25 cellular contexts compared by ENCODE assay signal in the genomic region with DNA sequence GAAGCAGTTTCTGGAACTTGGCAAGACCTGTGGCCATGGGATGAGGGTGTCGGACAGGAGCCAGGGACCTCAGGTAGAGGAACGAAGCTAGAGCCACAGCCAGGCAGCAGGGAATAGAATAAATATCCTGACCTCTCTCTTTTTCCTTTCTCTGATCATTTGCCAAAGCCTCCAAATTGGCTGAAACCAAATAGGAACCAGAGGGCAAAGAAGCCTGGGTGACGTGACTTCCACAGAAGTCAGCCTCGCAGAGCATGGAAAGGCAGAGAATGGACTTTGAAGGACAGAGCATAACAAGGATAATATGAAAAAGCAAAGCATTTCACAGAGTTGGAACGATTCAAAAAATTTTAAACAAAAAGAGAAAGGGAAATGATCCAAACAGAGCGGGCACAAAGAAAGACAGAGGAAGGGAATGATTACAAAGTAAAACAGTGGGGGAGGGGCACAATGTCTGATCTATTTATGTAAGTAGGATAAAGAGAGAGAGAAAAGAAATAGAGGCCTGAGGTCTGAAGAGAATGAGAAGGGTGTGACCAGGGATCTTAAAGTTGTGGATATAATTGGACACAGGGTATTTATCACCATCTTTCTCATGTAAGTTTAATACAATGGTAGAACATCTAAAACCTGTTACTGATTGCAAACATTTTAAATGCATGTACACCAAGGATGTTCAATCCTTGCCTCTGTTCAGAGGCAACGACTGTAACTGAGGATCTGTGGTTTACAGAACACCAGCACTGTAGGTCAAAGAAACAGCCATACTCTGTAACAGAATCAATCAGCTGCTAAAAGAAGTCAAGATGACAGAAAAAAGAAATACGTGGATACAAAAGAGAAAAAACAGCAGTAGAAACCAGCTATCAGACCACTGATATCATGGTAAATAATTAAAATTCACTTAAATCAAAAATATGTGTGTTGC. TPM values are rescaled to one million over a fixed set of nuclear protein-coding genes. Genes with fewer than 3 reads are reported as not detected.
DNase-seq lines count a peak whose midpoint lies in the region; ATAC-seq and TF ChIP-seq lines count a peak whose summit lies in the region.
"Had no signal": no experiment of that assay in that cellular context is flagged by ENCODE, and none has a peak within 500 bp of the region (broad histone marks: within the 10 kb centered on the region; RNA-seq: fewer than 3 reads in every experiment).

No MANE protein-coding gene starts in this region.

- H3K9me3 ChIP-seq in left ventricle myocardium inferior (replicated peaks) = no peaks in the 10 kb centered on the region
- no peaks in the 10 kb centered on the region for H3K9me3 ChIP-seq in right atrium auricular region
- H3K9me3 ChIP-seq in uterus = no peaks in the 10 kb centered on the region
- H3K9me3 ChIP-seq: MG63, tibial nerve had no signal

- H3K4me1 ChIP-seq in left ventricle myocardium inferior = peaks cover 18% of the 10 kb centered on the region
- H3K4me1 ChIP-seq in right atrium auricular region = peaks cover 0 to 4% of the 10 kb centered on the region in 2 donors
- H3K4me1 ChIP-seq in uterus = no peaks in the 10 kb centered on the region

- DNase-seq in left ventricle myocardium inferior = no peak
- no peak for DNase-seq in right atrium auricular region (ENCODE audit: low spot score)
- DNase-seq in astrocyte of the hippocampus (ENCODE audit: low read depth, low spot score) = peak; percentile 5
- DNase-seq in lung microvascular endothelial cell (ENCODE audit: low read depth in 2 of 2) = peak; percentile 31 to 75
- no peak for DNase-seq in stimulated activated naive B cell treated with anti-CD40 and anti-IgM and Interleukin-4, amounts not matched to agents 10 μg/mL and 1 μg/mL and 100 μg/mL, for 72 hours
- DNase-seq in NCI-H2171 treated with DMSO at 0.1 percent for 48 hours (lab: John Stamatoyannopoulos, UW) = no peak
- DNase-seq in HT-29 (ENCODE audit: low spot score) = no peak
- no peak for DNase-seq in uterus
- DNase-seq: activated CD4-positive, alpha-beta T cell treated with anti-CD3 and anti-CD28 coated beads for 4 hours; activated CD8-positive, alpha-beta memory T cell treated with anti-CD3 and anti-CD28 coated beads for 24 hours; activated gamma-delta T cell treated with Interleukin-2 at 50 U/mL for 16 hours; CD4-positive, alpha-beta memory T cell; effector memory CD4-positive, alpha-beta T cell; left colon; mesendoderm; naive B cell; NCI-H1105 treated with DMSO at 0.1 percent for 48 hours; NCI-H1930; NCI-H774; occipital lobe; small intestine had no signal

- H3K4me3 ChIP-seq in left ventricle myocardium inferior (no peak overlapping the region), right atrium auricular region (no peak overlapping the region), uterus (no peak overlapping the region)
- H3K4me3 ChIP-seq: GM12878, MG63, tibial nerve had no signal

- TF ChIP-seq POLR2A in uterus (IDR thresholded peaks at IDR 0.05) = no peak

- TF ChIP-seq CTCF in left ventricle myocardium inferior (IDR thresholded peaks at IDR 0.05; ENCODE audit: borderline replicate concordance) (no peak), right atrium auricular region (IDR thresholded peaks at IDR 0.05) (no peak), uterus (IDR thresholded peaks at IDR 0.05) (no peak)

- peaks cover 12 to 41% of the 10 kb centered on the region in 2 donors for H3K36me3 Mint-ChIP-seq in stimulated activated naive B cell treated with anti-CD40 and anti-IgM and Interleukin-4, amounts not matched to agents 10 μg/mL and 1 μg/mL and 100 μg/mL, for 72 hours

- H3K4me3 Mint-ChIP-seq in stimulated activated naive B cell treated with anti-CD40 and anti-IgM and Interleukin-4, amounts not matched to agents 10 μg/mL and 1 μg/mL and 100 μg/mL, for 72 hours = no peak overlapping the region
- H3K4me3 Mint-ChIP-seq: CD4-positive, alpha-beta memory T cell; naive B cell had no signal

- no peaks in the 10 kb centered on the region for H3K27me3 ChIP-seq in left ventricle myocardium inferior (ENCODE audit: low read depth)
- H3K27me3 ChIP-seq in right atrium auricular region = no peaks in the 10 kb centered on the region
- no peaks in the 10 kb centered on the region for H3K27me3 ChIP-seq in uterus
- H3K27me3 ChIP-seq: MG63, tibial nerve had no signal

- no peak for ATAC-seq in stimulated activated naive B cell treated with anti-CD40 and anti-IgM and Interleukin-4, amounts not matched to agents 10 μg/mL and 1 μg/mL and 100 μg/mL, for 72 hours (replicated peaks)
- ATAC-seq: esophagus mucosa, GM12878, left colon had no signal

- H3K4me1 Mint-ChIP-seq in stimulated activated naive B cell treated with anti-CD40 and anti-IgM and Interleukin-4, amounts not matched to agents 10 μg/mL and 1 μg/mL and 100 μg/mL, for 72 hours = peaks cover 12 to 15% of the 10 kb centered on the region in 2 donors

- no peaks in the 10 kb centered on the region for H3K27me3 Mint-ChIP-seq in stimulated activated naive B cell treated with anti-CD40 and anti-IgM and Interleukin-4, amounts not matched to agents 10 μg/mL and 1 μg/mL and 100 μg/mL, for 72 hours
- H3K27me3 Mint-ChIP-seq: CD4-positive, alpha-beta memory T cell; naive B cell had no signal

- H3K9me3 Mint-ChIP-seq in stimulated activated naive B cell treated with anti-CD40 and anti-IgM and Interleukin-4, amounts not matched to agents 10 μg/mL and 1 μg/mL and 100 μg/mL, for 72 hours = no peaks in the 10 kb centered on the region
- H3K9me3 Mint-ChIP-seq: naive B cell had no signal

- H3K36me3 ChIP-seq in left ventricle myocardium inferior = no peaks in the 10 kb centered on the region
- H3K36me3 ChIP-seq in right atrium auricular region = no peaks in the 10 kb centered on the region
- no peaks in the 10 kb centered on the region for H3K36me3 ChIP-seq in uterus
- H3K36me3 ChIP-seq: MG63 had no signal

- H3K27ac ChIP-seq in left ventricle myocardium inferior (replicated peaks) (peak overlapping the region; percentile 29), right atrium auricular region (no peak overlapping the region), uterus (no peak overlapping the region)
- H3K27ac ChIP-seq: tibial nerve had no signal

- peak overlapping the region; percentile 32 for H3K27ac Mint-ChIP-seq in stimulated activated naive B cell treated with anti-CD40 and anti-IgM and Interleukin-4, amounts not matched to agents 10 μg/mL and 1 μg/mL and 100 μg/mL, for 72 hours
- H3K27ac Mint-ChIP-seq: CD4-positive, alpha-beta memory T cell had no signal

- intact Hi-C loops in left ventricle myocardium inferior (cut with micrococcal nuclease) (no loop called here), uterus (cut with DNase I; ENCODE audit: low total_unique reads) (loop anchor here (5.0 kb wide), 1 partner anchor 532 kb away; no protein-coding TSS in a partner anchor)

RNA-seq across cellular contexts. Expression of a gene that starts 4.5 kb away (rescaled TPM):
- total RNA-seq in left ventricle myocardium inferior (85.4 TPM), right atrium auricular region (10 to 100 TPM; 52.9 to 60.8 TPM), lung microvascular endothelial cell (49.7 and 69.4 TPM in 2 replicates), uterus (100 to 1,000 TPM in 3 of 4 donors, 10 to 100 TPM in 1; 97.6 to 229 (median 210) TPM)
- total RNA-seq in HT-29 (2014; rRNA removed; shearing (Covaris generic)) = 0.37 and 1.2 TPM in 2 replicates

Comparison
In these comparisons a context has a peak if more than half of its experiments do, and no peak if none do; other contexts are left out.
1. DNase-seq: peak in astrocyte of the hippocampus (single experiment) and lung microvascular endothelial cell (2 of 2); none in left ventricle myocardium inferior (single experiment), right atrium auricular region (single experiment), stimulated activated naive B cell treated with anti-CD40 and anti-IgM and Interleukin-4, amounts not matched to agents 10 μg/mL and 1 μg/mL and 100 μg/mL, for 72 hours (single experiment), NCI-H2171 treated with DMSO at 0.1 percent for 48 hours (single experiment), HT-29 (single experiment) and uterus (0 of 2).
2. RNA of a gene that starts 4.5 kb away (total RNA-seq): 97.6 to 229 TPM in uterus, 85.4 TPM in left ventricle myocardium inferior (single experiment), 49.7 to 69.4 TPM in lung microvascular endothelial cell and 52.9 to 60.8 TPM in right atrium auricular region; 0.37 to 1.2 TPM in HT-29; every median in the first group is over 10 times any median in the second.